In genomic region chr11:68525930-68526329, GRCh38 we compare ENCODE assay signal across 3 cellular contexts.
TF ChIP-seq lines count a peak whose summit lies in the region.

No MANE protein-coding gene starts in this region.

TF ChIP-seq in HEK293, 187 proteins besides CTCF, POLR2A, EP300 and RAD21 (continued from another document):
- TF ChIP-seq AEBP2 (tag by site-specific recombination; IDR thresholded peaks at IDR 0.05; ENCODE audit: borderline replicate concordance), result no peak
- TF ChIP-seq SCRT2 (tag by site-specific recombination; IDR thresholded peaks at IDR 0.05), result peak; percentile 92
- TF ChIP-seq ZFP37 (tag by site-specific recombination; IDR thresholded peaks at IDR 0.05), result no peak
- TF ChIP-seq SCRT1 (tag by site-specific recombination; IDR thresholded peaks at IDR 0.05; ENCODE audit: borderline replicate concordance), result peak; percentile 42; the same call in 1 of the 2 replicates
- TF ChIP-seq KLF1 (tag by site-specific recombination; IDR thresholded peaks at IDR 0.05), result no peak
- no peak for TF ChIP-seq ZNF157 (tag by site-specific recombination; IDR thresholded peaks at IDR 0.05)
- TF ChIP-seq ZNF404 (tag by site-specific recombination; IDR thresholded peaks at IDR 0.05), result no peak
- no peak for TF ChIP-seq ZNF621 (tag by site-specific recombination; IDR thresholded peaks at IDR 0.05)
- no peak for TF ChIP-seq ZSCAN30 (tag by site-specific recombination; IDR thresholded peaks at IDR 0.05)
- TF ChIP-seq ZNF843 (tag by site-specific recombination; IDR thresholded peaks at IDR 0.05), result no peak
- TF ChIP-seq ZSCAN23 (tag by site-specific recombination; IDR thresholded peaks at IDR 0.05), result no peak

TF ChIP-seq in SK-N-SH, 30 proteins besides CTCF, POLR2A, EP300 and RAD21 (continued from another document):
- TF ChIP-seq PBX3 (IDR thresholded peaks at IDR 0.05) (peak; percentile 62), TEAD4 (IDR thresholded peaks at IDR 0.05; ENCODE audit: borderline replicate concordance, insufficient read depth) (peak; percentile 70; the same call in 1 of the 2 replicates), USF2 (IDR thresholded peaks at IDR 0.05; ENCODE audit: borderline replicate concordance, low read depth, low read length) (no peak), ZBTB33 (IDR thresholded peaks at IDR 0.05; ENCODE audit: borderline replicate concordance, low read depth) (no peak), IRF3 (IDR thresholded peaks at IDR 0.05; ENCODE audit: low read depth, low read length) (no peak)

TF ChIP-seq in HepG2, 621 proteins besides CTCF, POLR2A, EP300 and RAD21 (continued from another document):
- no peak for TF ChIP-seq AFF4 (CRISPR knock-in tag; IDR thresholded peaks at IDR 0.05)
- TF ChIP-seq ZNF326 (CRISPR knock-in tag; IDR thresholded peaks at IDR 0.05; ENCODE audit: borderline replicate concordance), result no peak
- TF ChIP-seq HOXA9 (CRISPR knock-in tag; IDR thresholded peaks at IDR 0.05; ENCODE audit: borderline replicate concordance), result no peak
- TF ChIP-seq ZNF792 (CRISPR knock-in tag; IDR thresholded peaks at IDR 0.05), result no peak
- no peak for TF ChIP-seq ZNF142 (CRISPR knock-in tag; IDR thresholded peaks at IDR 0.05)
- no peak for TF ChIP-seq ZNF589 (CRISPR knock-in tag; conservative IDR thresholded peaks at IDR 0.05)
- no peak for TF ChIP-seq NR2F6 (IDR thresholded peaks at IDR 0.05)
- no peak for TF ChIP-seq NR2F6 (CRISPR knock-in tag; IDR thresholded peaks at IDR 0.05)
- TF ChIP-seq REL (CRISPR knock-in tag; conservative IDR thresholded peaks at IDR 0.05), result no peak
- no peak for TF ChIP-seq MAFG (CRISPR knock-in tag; IDR thresholded peaks at IDR 0.05)
